Comparison of ENCODE assay signal across 22 cellular contexts in the genomic region with DNA sequence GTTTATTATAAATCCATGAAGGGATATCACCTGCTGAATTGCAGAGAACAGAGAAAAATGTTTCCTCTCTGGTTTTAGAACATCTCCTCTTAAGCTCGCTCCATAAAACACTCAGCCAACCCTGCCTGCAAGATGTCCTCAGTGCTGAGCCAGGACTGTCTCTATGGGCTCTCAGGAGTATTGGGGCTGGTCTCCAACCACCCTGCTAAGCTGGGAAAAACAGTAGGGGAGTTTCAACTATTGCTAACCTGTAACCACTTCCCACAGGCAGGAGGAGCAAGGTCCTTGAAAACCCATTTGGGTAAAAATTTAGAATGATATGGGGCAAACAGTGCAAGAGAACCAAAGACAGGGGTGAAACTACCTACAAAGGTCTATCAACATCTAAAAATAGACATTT.
"Had no signal": no experiment of that assay in that cellular context is flagged by ENCODE, and none has a peak within 500 bp of the region (broad histone marks: within the 10 kb centered on the region; RNA-seq: fewer than 3 reads in every experiment).

No MANE protein-coding gene starts in this region.

- FAIRE-seq: kidney, pancreas had no signal

- H3K4me2 ChIP-seq: smooth muscle cell had no signal

- H3K4me3 ChIP-seq: coronary artery, gastrocnemius medialis, left lung, pancreas, smooth muscle cell, suprapubic skin, vagina had no signal

- ATAC-seq: gastrocnemius medialis; left lung; natural killer cell; pancreas; sciatic nerve; stimulated activated naive CD8-positive, alpha-beta T cell treated with anti-CD3 and anti-CD28 coated beads, Interleukin-15, amount 100 ng/mL, for 72 hours had no signal

- H3K4me3 Mint-ChIP-seq: natural killer cell; stimulated activated naive CD8-positive, alpha-beta T cell treated with anti-CD3 and anti-CD28 coated beads, Interleukin-15, amount 100 ng/mL, for 72 hours had no signal

- H3K27me3 ChIP-seq: gastrocnemius medialis, left lung, pancreas, suprapubic skin, vagina had no signal

- H3K27ac Mint-ChIP-seq: natural killer cell; stimulated activated naive CD8-positive, alpha-beta T cell treated with anti-CD3 and anti-CD28 coated beads, Interleukin-15, amount 100 ng/mL, for 72 hours had no signal

- H3K36me3 ChIP-seq: gastrocnemius medialis, left lung, pancreas, suprapubic skin, vagina had no signal

- H3K27ac ChIP-seq: gastrocnemius medialis, left lung, pancreas, suprapubic skin, vagina had no signal

- H3K4me1 ChIP-seq: pancreas had no signal

- DNase-seq: dermis blood vessel endothelial cell; effector memory CD4-positive, alpha-beta T cell; gastrocnemius medialis; head of caudate nucleus; kidney; left lung; natural killer cell; occipital lobe; pancreas; retina; stimulated activated CD4-positive, alpha-beta T cell treated with anti-CD3 and anti-CD28 coated beads, Interleukin-12 subunit alpha, Interleukin-12 subunit beta, amount 100 ng/mL, for 4 hours; stimulated activated CD4-positive, alpha-beta T cell treated with anti-CD3 and anti-CD28 coated beads, Interleukin-1b, Interleukin-23, amount 100 ng/mL, for 48 hours; stimulated activated CD4-positive, alpha-beta T cell treated with anti-CD3 and anti-CD28 coated beads, Interleukin-4, amount 100 ng/mL, for 1 hour; stimulated activated CD8-positive, alpha-beta memory T cell treated with anti-CD3 and anti-CD28 coated beads, Interleukin-4, amount 100 ng/mL, for 48 hours; stimulated activated naive CD4-positive, alpha-beta T cell; stimulated activated naive CD8-positive, alpha-beta T cell treated with anti-CD3 and anti-CD28 coated beads, Interleukin-15, amount 100 ng/mL, for 72 hours; trophoblast cell had no signal

- H3K9me3 ChIP-seq: gastrocnemius medialis, left lung, pancreas, suprapubic skin, vagina had no signal
